Comparison of ENCODE assay signal across 1 cellular context in genomic region chr9:38039907-38040682, GRCh38.
TF ChIP-seq lines count a peak whose summit lies in the region.

No MANE protein-coding gene starts in this region.

TF ChIP-seq in K562, 482 proteins besides CTCF, POLR2A, EP300 and RAD21 (continued from another document and continues in another):
- TF ChIP-seq CREB5 (CRISPR knock-in tag; IDR thresholded peaks at IDR 0.05) (no peak), USF2 (CRISPR knock-in tag; IDR thresholded peaks at IDR 0.05) (no peak), SP1 (CRISPR knock-in tag; IDR thresholded peaks at IDR 0.05) (0 out of 2 replicates have a peak, but pooled peaks have one; percentile 61), MNT (conservative IDR thresholded peaks at IDR 0.05) (no peak), SFPQ (IDR thresholded peaks at IDR 0.05; ENCODE audit: low read depth, low read length) (no peak), POLR2AphosphoS5 (IDR thresholded peaks at IDR 0.05; ENCODE audit: control insufficient read depth, insufficient read depth, low read depth, low read length) (peak; percentile 56; the same call in 1 of the 2 replicates), PTTG1 (tag; IDR thresholded peaks at IDR 0.05; ENCODE audit: low read depth) (no peak), TAF1 (IDR thresholded peaks at IDR 0.05; ENCODE audit: control insufficient read depth, extremely low read depth, insufficient read depth, low read length, severe bottlenecking) (no peak), ZNF280B (CRISPR knock-in tag; IDR thresholded peaks at IDR 0.05) (no peak), ELF4 (CRISPR knock-in tag; IDR thresholded peaks at IDR 0.05) (no peak), CCNT2 (IDR thresholded peaks at IDR 0.05; ENCODE audit: borderline replicate concordance, extremely low read depth, insufficient read length, low read depth, low read length) (no peak), CAMTA2 (CRISPR knock-in tag; conservative IDR thresholded peaks at IDR 0.05) (no peak), CHD1 (IDR thresholded peaks at IDR 0.05; ENCODE audit: low read length) (no peak), FOS (IDR thresholded peaks at IDR 0.05; ENCODE audit: extremely low read depth, insufficient read length) (no peak), MCM5 (IDR thresholded peaks at IDR 0.05; ENCODE audit: low read depth) (no peak), CTBP1 (IDR thresholded peaks at IDR 0.05; ENCODE audit: borderline replicate concordance) (peak; percentile 35; the same call in 1 of the 2 replicates), ZC3H8 (IDR thresholded peaks at IDR 0.05) (no peak; the same call in 1 of the 2 replicates), CEBPG (CRISPR knock-in tag; IDR thresholded peaks at IDR 0.05) (no peak), CEBPG (tag; conservative IDR thresholded peaks at IDR 0.05 in 1 of 2, IDR thresholded peaks at IDR 0.05 in 1 of 2) (no peak), TAL1 (IDR thresholded peaks at IDR 0.05) (peak; percentile 72; the same call in 1 of the 2 replicates), ZNF41 (CRISPR knock-in tag; conservative IDR thresholded peaks at IDR 0.05) (no peak), ZNF695 (CRISPR knock-in tag; IDR thresholded peaks at IDR 0.05) (no peak), RBM39 (optimal IDR thresholded peaks at IDR 0.05; ENCODE audit: low read depth, low read length) (no peak), HMG20B (CRISPR knock-in tag; IDR thresholded peaks at IDR 0.05) (no peak), STAT5A (IDR thresholded peaks at IDR 0.05; ENCODE audit: borderline replicate concordance, low read length) (peak; percentile 67; the same call in 1 of the 2 replicates), SIRT6 (IDR thresholded peaks at IDR 0.05; ENCODE audit: low read depth, low read length) (no peak), RNF2 (IDR thresholded peaks at IDR 0.05) (no peak; the same call in 1 of the 2 replicates), CBFA2T2 (conservative IDR thresholded peaks at IDR 0.05) (peak; percentile 76), ZNF77 (CRISPR knock-in tag; IDR thresholded peaks at IDR 0.05) (no peak), SRF (CRISPR knock-in tag; IDR thresholded peaks at IDR 0.05) (no peak), HDAC6 (IDR thresholded peaks at IDR 0.05; ENCODE audit: low read depth, low read length) (no peak), MTA3 (IDR thresholded peaks at IDR 0.05; ENCODE audit: borderline replicate concordance) (no peak), ADNP (tag; IDR thresholded peaks at IDR 0.05) (no peak), ZNF253 (CRISPR knock-in tag; conservative IDR thresholded peaks at IDR 0.05) (no peak), DPF2 (IDR thresholded peaks at IDR 0.05) (peak; percentile 76), ZBED1 (IDR thresholded peaks at IDR 0.05) (no peak), ARHGAP35 (IDR thresholded peaks at IDR 0.05; ENCODE audit: partially characterized antibody) (no peak), DNMT1 (IDR thresholded peaks at IDR 0.05) (no peak), FIP1L1 (IDR thresholded peaks at IDR 0.05; ENCODE audit: low read depth, low read length, poor library complexity, severe bottlenecking) (no peak), ZKSCAN3 (CRISPR knock-in tag; IDR thresholded peaks at IDR 0.05) (no peak; the same call in 1 of the 2 replicates), TCF3 (CRISPR knock-in tag; IDR thresholded peaks at IDR 0.05) (peak; percentile 93), ZNF589 (CRISPR knock-in tag; IDR thresholded peaks at IDR 0.05; ENCODE audit: low read depth) (peak; percentile 78; the same call in 1 of the 2 replicates), SIN3B (IDR thresholded peaks at IDR 0.05; ENCODE audit: low read depth) (no peak), ZZZ3 (IDR thresholded peaks at IDR 0.05) (no peak), ZBTB8A (IDR thresholded peaks at IDR 0.05; ENCODE audit: partially characterized antibody) (no peak), THRA (IDR thresholded peaks at IDR 0.05) (no peak), MYC (IDR thresholded peaks at IDR 0.05; ENCODE audit: low read depth, low read length) (no peak), MYC (CRISPR knock-in tag; IDR thresholded peaks at IDR 0.05; ENCODE audit: borderline replicate concordance, low read depth) (no peak), RFX7 (CRISPR knock-in tag; IDR thresholded peaks at IDR 0.05) (no peak), TCF7L2 (IDR thresholded peaks at IDR 0.05; ENCODE audit: low read depth, low read length) (no peak), RNF219 (CRISPR knock-in tag; IDR thresholded peaks at IDR 0.05) (no peak), RBM17 (IDR thresholded peaks at IDR 0.05; ENCODE audit: borderline replicate concordance, low read depth, low read length) (no peak), MCM7 (IDR thresholded peaks at IDR 0.05) (no peak), TEAD2 (tag; IDR thresholded peaks at IDR 0.05) (no peak), ZNF282 (CRISPR knock-in tag; IDR thresholded peaks at IDR 0.05) (no peak), NRF1 (conservative IDR thresholded peaks at IDR 0.05 in 1 of 2, IDR thresholded peaks at IDR 0.05 in 1 of 2) (peak; percentile 37 to 53; a peak in 3 of 4 replicates), PHB (CRISPR knock-in tag; IDR thresholded peaks at IDR 0.05) (no peak), POLR2AphosphoS2 (IDR thresholded peaks at IDR 0.05; ENCODE audit: low read length) (no peak), BCL6 (CRISPR knock-in tag; IDR thresholded peaks at IDR 0.05) (no peak), HNRNPLL (IDR thresholded peaks at IDR 0.05; ENCODE audit: low read depth, low read length, poor library complexity, severe bottlenecking) (no peak), TFAM (CRISPR knock-in tag; conservative IDR thresholded peaks at IDR 0.05) (no peak), EZH2 (IDR thresholded peaks at IDR 0.05; ENCODE audit: borderline replicate concordance, low read depth, low read length) (no peak), CBX1 (IDR thresholded peaks at IDR 0.05; ENCODE audit: low read depth) (peak; percentile 81; the same call in 1 of the 2 replicates), GMEB1 (CRISPR knock-in tag; IDR thresholded peaks at IDR 0.05) (no peak), CHD2 (IDR thresholded peaks at IDR 0.05; ENCODE audit: low read depth, low read length) (no peak), ZNF785 (CRISPR knock-in tag; IDR thresholded peaks at IDR 0.05) (no peak), ZNF184 (CRISPR knock-in tag; IDR thresholded peaks at IDR 0.05) (no peak), ZBTB34 (CRISPR knock-in tag; IDR thresholded peaks at IDR 0.05) (no peak), SMARCE1 (IDR thresholded peaks at IDR 0.05) (no peak), MTF1 (CRISPR knock-in tag; IDR thresholded peaks at IDR 0.05; ENCODE audit: borderline replicate concordance) (no peak)
